Comparison of ENCODE assay signal across 21 cellular contexts in the genomic region with DNA sequence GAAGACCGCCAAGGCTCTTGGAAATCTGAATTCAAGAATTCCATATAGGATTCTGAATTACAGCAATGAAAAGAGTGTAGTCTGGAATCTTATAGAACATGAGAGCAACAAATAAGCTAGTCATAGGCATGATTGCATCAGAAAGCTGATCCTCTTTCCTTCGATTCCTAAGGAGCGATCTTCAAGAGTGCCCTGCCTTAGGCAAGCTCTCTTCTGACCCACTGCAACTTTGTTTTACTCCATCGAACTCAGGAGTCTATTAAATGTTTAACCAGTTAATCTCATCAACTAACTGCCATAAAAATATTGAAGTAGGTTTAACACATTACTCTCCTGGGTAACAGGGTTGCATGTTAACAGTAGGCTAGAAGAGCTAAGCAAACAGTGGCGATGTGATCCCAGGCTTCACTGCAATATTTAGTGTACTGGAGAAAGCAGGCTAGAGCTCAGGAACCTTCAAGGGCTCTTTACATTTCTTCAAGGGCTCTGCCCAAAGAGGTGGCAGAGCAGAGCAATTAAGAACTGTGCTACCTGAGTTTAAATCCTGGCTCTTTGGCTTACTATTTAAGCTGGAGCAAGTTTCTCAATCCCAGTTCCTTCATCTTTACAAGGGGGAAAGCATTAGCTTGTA.
"Had no signal": no experiment of that assay in that cellular context is flagged by ENCODE, and none has a peak within 500 bp of the region (broad histone marks: within the 10 kb centered on the region; RNA-seq: fewer than 3 reads in every experiment).

No MANE protein-coding gene starts in this region.

- H3K27ac Mint-ChIP-seq: activated B cell treated with CpG ODN at 0.5 μM for 24 hours; activated CD4-positive, alpha-beta T cell treated with anti-CD3 and anti-CD28 coated beads, Interleukin-2, amount 10 ng/mL, durations not matched to agents 24 days and 14 days; immature natural killer cell; T-helper 1 cell treated with Interleukin-12 subunit alpha and Interleukin-12 subunit beta and Interleukin-4 antibody, amounts not matched to agents 30 μg/mL and 1 μg/mL, for 36 hours; type B pancreatic cell had no signal

- H3K4me1 Mint-ChIP-seq: activated B cell treated with CpG ODN at 0.5 μM for 24 hours; activated CD4-positive, alpha-beta T cell treated with anti-CD3 and anti-CD28 coated beads, Interleukin-2, amount 10 ng/mL, durations not matched to agents 24 days and 14 days; immature natural killer cell; nephron had no signal

- DNase-seq: activated B cell treated with CpG ODN at 0.5 μM for 24 hours; activated CD4-positive, alpha-beta T cell treated with anti-CD3 and anti-CD28 coated beads, Interleukin-2, amount 10 ng/mL, durations not matched to agents 24 days and 14 days; activated naive CD4-positive, alpha-beta T cell treated with anti-CD3 and anti-CD28 coated beads, Interleukin-2, amount 50 U/mL, for 16 hours; amniotic stem cell; body of pancreas; cerebellar nuclear complex; dermis blood vessel endothelial cell; glutamatergic neuron; immature natural killer cell; left cardiac atrium; mesenchymal stem cell; occipital lobe; stimulated activated CD4-positive, alpha-beta T cell treated with anti-CD3 and anti-CD28 coated beads, Interleukin-12 subunit alpha, Interleukin-12 subunit beta, amount 100 ng/mL, for 4 hours; stimulated activated naive CD4-positive, alpha-beta T cell treated with Interleukin-2 at 50 U/mL for 16 hours had no signal

- H3K9me3 Mint-ChIP-seq: activated B cell treated with CpG ODN at 0.5 μM for 24 hours; activated CD4-positive, alpha-beta T cell treated with anti-CD3 and anti-CD28 coated beads, Interleukin-2, amount 10 ng/mL, durations not matched to agents 24 days and 14 days; immature natural killer cell; nephron; T-helper 1 cell treated with Interleukin-12 subunit alpha and Interleukin-12 subunit beta and Interleukin-4 antibody, amounts not matched to agents 30 μg/mL and 1 μg/mL, for 36 hours; type B pancreatic cell had no signal

- H3K4me1 ChIP-seq: body of pancreas, esophagus muscularis mucosa, prostate gland had no signal

- H3K36me3 Mint-ChIP-seq: immature natural killer cell, type B pancreatic cell had no signal

- H3K4me3 Mint-ChIP-seq: activated B cell treated with CpG ODN at 0.5 μM for 24 hours; activated CD4-positive, alpha-beta T cell treated with anti-CD3 and anti-CD28 coated beads, Interleukin-2, amount 10 ng/mL, durations not matched to agents 24 days and 14 days; immature natural killer cell; nephron; T-helper 1 cell treated with Interleukin-12 subunit alpha and Interleukin-12 subunit beta and Interleukin-4 antibody, amounts not matched to agents 30 μg/mL and 1 μg/mL, for 36 hours; type B pancreatic cell had no signal

- H3K9me3 ChIP-seq: body of pancreas, esophagus muscularis mucosa, prostate gland had no signal

- H3K27me3 ChIP-seq: body of pancreas had no signal

- ATAC-seq: body of pancreas, left cardiac atrium, sciatic nerve had no signal

- H3K36me3 ChIP-seq: esophagus muscularis mucosa, prostate gland had no signal

- H3K4me3 ChIP-seq: body of pancreas, esophagus muscularis mucosa, prostate gland had no signal

- FAIRE-seq: endometrium had no signal

- H3K27ac ChIP-seq: body of pancreas, esophagus muscularis mucosa, prostate gland had no signal
